In genomic region chr1:50774759-50775351, GRCh38 we compare ENCODE assay signal across 8 cellular contexts.
A peak's percentile ranks its signal among the peaks of the same experiment; 100 is the strongest.
DNase-seq lines count a peak whose midpoint lies in the region; ATAC-seq and TF ChIP-seq lines count a peak whose summit lies in the region.

No MANE protein-coding gene starts in this region.

- CTCF ChIA-PET in Panc1 (lab: Charles Lee) = interaction anchor here (0.5 to 1.2 kb wide), 4 partner anchors 64 to 336 kb away, joined by 3 to 5 read pairs (median 4); partner anchors contain the start of gene CDKN2C

- H3K4me1 ChIP-seq in Panc1 (ENCODE audit: control insufficient read depth, insufficient read depth, low read length) = no peaks in the 10 kb centered on the region

- H3K27me3 ChIP-seq in Panc1 (ENCODE audit: control insufficient read depth, insufficient read depth, low read length) = no peaks in the 10 kb centered on the region

- TF ChIP-seq CTCF in LNCAP (IDR thresholded peaks at IDR 0.05) (peak; percentile 75), Panc1 (IDR thresholded peaks at IDR 0.05) (peak; percentile 74; the same call in 1 of the 2 replicates), endothelial cell (IDR thresholded peaks at IDR 0.05; ENCODE audit: unreplicated experiment) (peak; percentile 75)

- H3K4me1 Mint-ChIP-seq in activated CD4-positive, alpha-beta T cell treated with anti-CD3 and anti-CD28 coated beads, Interleukin-2, amount 10 ng/mL, durations not matched to agents 24 days and 14 days = peaks cover 2% of the 10 kb centered on the region
- H3K4me1 Mint-ChIP-seq in endothelial cell (ENCODE audit: unreplicated experiment) = peaks cover 3% of the 10 kb centered on the region
- peaks cover 7 to 14% (median 8%) of the 10 kb centered on the region in 3 donors for H3K4me1 Mint-ChIP-seq in naive B cell

- no peaks in the 10 kb centered on the region for H3K27me3 Mint-ChIP-seq in activated CD4-positive, alpha-beta T cell treated with anti-CD3 and anti-CD28 coated beads, Interleukin-2, amount 10 ng/mL, durations not matched to agents 24 days and 14 days
- H3K27me3 Mint-ChIP-seq in endothelial cell (ENCODE audit: unreplicated experiment) (no peaks in the 10 kb centered on the region), naive B cell (no peaks in the 10 kb centered on the region)

- H3K27ac Mint-ChIP-seq in activated CD4-positive, alpha-beta T cell treated with anti-CD3 and anti-CD28 coated beads, Interleukin-2, amount 10 ng/mL, durations not matched to agents 24 days and 14 days = no peak overlapping the region
- H3K27ac Mint-ChIP-seq in endothelial cell (ENCODE audit: unreplicated experiment) = no peak overlapping the region
- no peak overlapping the region for H3K27ac Mint-ChIP-seq in naive B cell

- no peaks in the 10 kb centered on the region for H3K9me3 ChIP-seq in Panc1 (ENCODE audit: control insufficient read depth, insufficient read depth, low read depth, low read length)

- no peaks in the 10 kb centered on the region for H3K9me3 Mint-ChIP-seq in activated CD4-positive, alpha-beta T cell treated with anti-CD3 and anti-CD28 coated beads, Interleukin-2, amount 10 ng/mL, durations not matched to agents 24 days and 14 days
- no peaks in the 10 kb centered on the region for H3K9me3 Mint-ChIP-seq in endothelial cell (ENCODE audit: unreplicated experiment)
- no peaks in the 10 kb centered on the region for H3K9me3 Mint-ChIP-seq in naive B cell

- H3K36me3 ChIP-seq in Panc1 (ENCODE audit: control insufficient read depth, insufficient read depth, low read length) = no peaks in the 10 kb centered on the region

- H3K36me3 Mint-ChIP-seq in activated CD4-positive, alpha-beta T cell treated with anti-CD3 and anti-CD28 coated beads, Interleukin-2, amount 10 ng/mL, durations not matched to agents 24 days and 14 days (ENCODE audit: low read depth) = no peaks in the 10 kb centered on the region
- H3K36me3 Mint-ChIP-seq in endothelial cell (ENCODE audit: low read depth, unreplicated experiment) = no peaks in the 10 kb centered on the region
- H3K36me3 Mint-ChIP-seq in naive B cell = no peaks in the 10 kb centered on the region

- peak; percentile 65 for DNase-seq in activated CD4-positive, alpha-beta T cell treated with anti-CD3 and anti-CD28 coated beads, Interleukin-2, amount 10 ng/mL, durations not matched to agents 24 days and 14 days
- no peak for DNase-seq in activated CD4-positive, alpha-beta T cell treated with anti-CD3 and anti-CD28 coated beads for 48 hours
- DNase-seq in Panc1 (ENCODE audit: low read depth, low spot score) (peak; percentile 15), endothelial cell (ENCODE audit: low spot score) (peak; percentile 11), naive B cell (peak; percentile 19), cortex of kidney (lab: John Stamatoyannopoulos, UW) (no peak)

- no peak overlapping the region for H3K4me3 ChIP-seq in Panc1 (ENCODE audit: low read depth in 2 of 2, low read length in 2 of 2)

- ATAC-seq in Panc1 (peak; percentile 74; the same call in 1 of the 2 replicates), naive B cell (ENCODE audit: low read depth in 2 of 2) (no peak), HG02870 (IDR thresholded peaks at IDR 0.05; ENCODE audit: unreplicated experiment) (no peak)

- intact Hi-C loops in activated CD4-positive, alpha-beta T cell treated with anti-CD3 and anti-CD28 coated beads, Interleukin-2, amount 10 ng/mL, durations not matched to agents 24 days and 14 days (cut with micrococcal nuclease) = loop anchor here (1.0 to 10.0 kb wide), 3 partner anchors 190 to 414 kb away; partner anchors contain the start of gene FAF1
- intact Hi-C loops in Panc1 (cut with micrococcal nuclease; ENCODE audit: unreplicated experiment) = loop anchor here (2.0 to 10.0 kb wide), 3 partner anchors 200 to 418 kb away; partner anchors contain the start of gene CDKN2C

- H3K27ac ChIP-seq in Panc1 (ENCODE audit: low read length) = no peak overlapping the region

- BruUV-seq in Panc1 (replicated peaks; lab: Mats Ljungman, UMichigan) = no TSS peak

- POLR2A ChIA-PET in Panc1 (lab: Charles Lee) = no interaction called here

- no peak overlapping the region for H3K4me3 Mint-ChIP-seq in activated CD4-positive, alpha-beta T cell treated with anti-CD3 and anti-CD28 coated beads, Interleukin-2, amount 10 ng/mL, durations not matched to agents 24 days and 14 days
- no peak overlapping the region for H3K4me3 Mint-ChIP-seq in endothelial cell (ENCODE audit: unreplicated experiment)
- no peak overlapping the region for H3K4me3 Mint-ChIP-seq in naive B cell

- in situ Hi-C loops in Panc1 (cut with HindIII; ENCODE audit: low pct_unique_long_range_greater_than_20kb, low sequenced_read_pairs) = no loop called here

Comparison
In these comparisons a context has a peak if more than half of its experiments do, and no peak if none do; other contexts are left out.
1. DNase-seq: peak in activated CD4-positive, alpha-beta T cell treated with anti-CD3 and anti-CD28 coated beads, Interleukin-2, amount 10 ng/mL, durations not matched to agents 24 days and 14 days (single experiment), Panc1 (single experiment), endothelial cell (single experiment) and naive B cell (single experiment); none in activated CD4-positive, alpha-beta T cell treated with anti-CD3 and anti-CD28 coated beads for 48 hours (single experiment) and cortex of kidney (single experiment).
2. Peak in every context shown above with its lines, with median percentiles within 50 percentile points of each other: CTCF ChIP-seq.